ENCODE assay signal across 2 cellular contexts in the genomic region with DNA sequence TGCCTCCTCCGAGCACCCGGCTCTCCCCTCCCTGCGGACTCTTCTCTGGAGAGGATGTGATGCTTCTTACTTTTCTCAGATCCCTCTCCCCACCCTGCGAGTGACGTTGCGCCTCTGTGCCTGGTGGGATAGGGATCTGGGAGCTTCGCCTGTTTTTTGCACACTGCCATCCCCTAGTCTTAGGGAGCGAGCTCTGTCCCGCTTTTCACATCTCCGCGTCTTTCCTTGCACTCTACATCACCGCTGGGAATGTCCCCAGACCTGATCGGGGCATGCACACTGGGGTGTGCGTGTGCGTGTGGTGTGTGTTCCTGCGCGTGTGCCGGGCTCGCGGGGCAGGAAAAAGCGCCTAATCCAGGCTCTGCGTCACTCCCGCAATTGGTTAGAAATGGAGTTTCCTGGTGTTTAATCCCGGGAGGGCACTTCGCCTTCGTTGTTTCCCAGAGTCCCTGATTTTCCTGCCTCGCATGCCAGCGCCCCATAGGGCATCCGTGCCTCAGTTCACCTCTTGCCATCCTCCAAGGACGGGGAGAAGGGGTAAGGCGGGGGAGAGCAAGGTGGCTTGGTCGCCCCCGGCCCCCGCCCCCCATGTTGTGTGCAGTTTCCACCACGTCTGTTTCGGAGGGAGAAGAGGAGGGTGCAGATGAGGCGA.
TF ChIP-seq lines count a peak whose summit lies in the region.

No MANE protein-coding gene starts in this region.

TF ChIP-seq in liver, 16 proteins besides CTCF, POLR2A, EP300 and RAD21 (continued from another document):
- TF ChIP-seq, protein P1, sequence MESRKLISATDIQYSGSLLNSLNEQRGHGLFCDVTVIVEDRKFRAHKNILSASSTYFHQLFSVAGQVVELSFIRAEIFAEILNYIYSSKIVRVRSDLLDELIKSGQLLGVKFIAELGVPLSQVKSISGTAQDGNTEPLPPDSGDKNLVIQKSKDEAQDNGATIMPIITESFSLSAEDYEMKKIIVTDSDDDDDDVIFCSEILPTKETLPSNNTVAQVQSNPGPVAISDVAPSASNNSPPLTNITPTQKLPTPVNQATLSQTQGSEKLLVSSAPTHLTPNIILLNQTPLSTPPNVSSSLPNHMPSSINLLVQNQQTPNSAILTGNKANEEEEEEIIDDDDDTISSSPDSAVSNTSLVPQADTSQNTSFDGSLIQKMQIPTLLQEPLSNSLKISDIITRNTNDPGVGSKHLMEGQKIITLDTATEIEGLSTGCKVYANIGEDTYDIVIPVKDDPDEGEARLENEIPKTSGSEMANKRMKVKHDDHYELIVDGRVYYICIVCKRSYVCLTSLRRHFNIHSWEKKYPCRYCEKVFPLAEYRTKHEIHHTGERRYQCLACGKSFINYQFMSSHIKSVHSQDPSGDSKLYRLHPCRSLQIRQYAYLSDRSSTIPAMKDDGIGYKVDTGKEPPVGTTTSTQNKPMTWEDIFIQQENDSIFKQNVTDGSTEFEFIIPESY (IDR thresholded peaks at IDR 0.05) = no peak
- TF ChIP-seq YY1 (IDR thresholded peaks at IDR 0.05) (no peak), TAF1 (conservative IDR thresholded peaks at IDR 0.05) (no peak), SP1 (IDR thresholded peaks at IDR 0.05) (no peak), RXRA (IDR thresholded peaks at IDR 0.05) (no peak), NR2F2 (IDR thresholded peaks at IDR 0.05) (no peak), EGR1 (IDR thresholded peaks at IDR 0.05; ENCODE audit: low read depth in 2 of 2) (no peak), FOXA1 (IDR thresholded peaks at IDR 0.05) (no peak)
- TF ChIP-seq, protein P2, sequence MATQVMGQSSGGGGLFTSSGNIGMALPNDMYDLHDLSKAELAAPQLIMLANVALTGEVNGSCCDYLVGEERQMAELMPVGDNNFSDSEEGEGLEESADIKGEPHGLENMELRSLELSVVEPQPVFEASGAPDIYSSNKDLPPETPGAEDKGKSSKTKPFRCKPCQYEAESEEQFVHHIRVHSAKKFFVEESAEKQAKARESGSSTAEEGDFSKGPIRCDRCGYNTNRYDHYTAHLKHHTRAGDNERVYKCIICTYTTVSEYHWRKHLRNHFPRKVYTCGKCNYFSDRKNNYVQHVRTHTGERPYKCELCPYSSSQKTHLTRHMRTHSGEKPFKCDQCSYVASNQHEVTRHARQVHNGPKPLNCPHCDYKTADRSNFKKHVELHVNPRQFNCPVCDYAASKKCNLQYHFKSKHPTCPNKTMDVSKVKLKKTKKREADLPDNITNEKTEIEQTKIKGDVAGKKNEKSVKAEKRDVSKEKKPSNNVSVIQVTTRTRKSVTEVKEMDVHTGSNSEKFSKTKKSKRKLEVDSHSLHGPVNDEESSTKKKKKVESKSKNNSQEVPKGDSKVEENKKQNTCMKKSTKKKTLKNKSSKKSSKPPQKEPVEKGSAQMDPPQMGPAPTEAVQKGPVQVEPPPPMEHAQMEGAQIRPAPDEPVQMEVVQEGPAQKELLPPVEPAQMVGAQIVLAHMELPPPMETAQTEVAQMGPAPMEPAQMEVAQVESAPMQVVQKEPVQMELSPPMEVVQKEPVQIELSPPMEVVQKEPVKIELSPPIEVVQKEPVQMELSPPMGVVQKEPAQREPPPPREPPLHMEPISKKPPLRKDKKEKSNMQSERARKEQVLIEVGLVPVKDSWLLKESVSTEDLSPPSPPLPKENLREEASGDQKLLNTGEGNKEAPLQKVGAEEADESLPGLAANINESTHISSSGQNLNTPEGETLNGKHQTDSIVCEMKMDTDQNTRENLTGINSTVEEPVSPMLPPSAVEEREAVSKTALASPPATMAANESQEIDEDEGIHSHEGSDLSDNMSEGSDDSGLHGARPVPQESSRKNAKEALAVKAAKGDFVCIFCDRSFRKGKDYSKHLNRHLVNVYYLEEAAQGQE (IDR thresholded peaks at IDR 0.05) = no peak
- TF ChIP-seq, protein P3, sequence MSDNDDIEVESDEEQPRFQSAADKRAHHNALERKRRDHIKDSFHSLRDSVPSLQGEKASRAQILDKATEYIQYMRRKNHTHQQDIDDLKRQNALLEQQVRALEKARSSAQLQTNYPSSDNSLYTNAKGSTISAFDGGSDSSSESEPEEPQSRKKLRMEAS (IDR thresholded peaks at IDR 0.05) = no peak

TF ChIP-seq in HepG2, 621 proteins besides CTCF, POLR2A, EP300 and RAD21 (continued from another document):
- TF ChIP-seq TCF7 (IDR thresholded peaks at IDR 0.05; ENCODE audit: low read depth) = no peak
- no peak for TF ChIP-seq MED13 (CRISPR knock-in tag; IDR thresholded peaks at IDR 0.05)
- TF ChIP-seq ZFP36 (IDR thresholded peaks at IDR 0.05; ENCODE audit: borderline replicate concordance, low read depth, low read length, partially characterized antibody) = no peak
- no peak for TF ChIP-seq DNMT1 (CRISPR knock-in tag; IDR thresholded peaks at IDR 0.05)
- no peak for TF ChIP-seq ZBED4 (CRISPR knock-in tag; IDR thresholded peaks at IDR 0.05; ENCODE audit: borderline replicate concordance)
- no peak for TF ChIP-seq CHD2 (IDR thresholded peaks at IDR 0.05; ENCODE audit: low read depth, low read length)
- TF ChIP-seq, protein P4, sequence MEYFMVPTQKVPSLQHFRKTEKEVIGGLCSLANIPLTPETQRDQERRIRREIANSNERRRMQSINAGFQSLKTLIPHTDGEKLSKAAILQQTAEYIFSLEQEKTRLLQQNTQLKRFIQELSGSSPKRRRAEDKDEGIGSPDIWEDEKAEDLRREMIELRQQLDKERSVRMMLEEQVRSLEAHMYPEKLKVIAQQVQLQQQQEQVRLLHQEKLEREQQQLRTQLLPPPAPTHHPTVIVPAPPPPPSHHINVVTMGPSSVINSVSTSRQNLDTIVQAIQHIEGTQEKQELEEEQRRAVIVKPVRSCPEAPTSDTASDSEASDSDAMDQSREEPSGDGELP (IDR thresholded peaks at IDR 0.05; ENCODE audit: borderline replicate concordance, low read depth) = no peak
- no peak for TF ChIP-seq ZNF547 (CRISPR knock-in tag; IDR thresholded peaks at IDR 0.05)
- no peak for TF ChIP-seq SRY (CRISPR knock-in tag; IDR thresholded peaks at IDR 0.05)
- TF ChIP-seq ZNF17 (CRISPR knock-in tag; IDR thresholded peaks at IDR 0.05) = no peak
- no peak for TF ChIP-seq MIXL1 (CRISPR knock-in tag; IDR thresholded peaks at IDR 0.05)
- TF ChIP-seq, protein P5, sequence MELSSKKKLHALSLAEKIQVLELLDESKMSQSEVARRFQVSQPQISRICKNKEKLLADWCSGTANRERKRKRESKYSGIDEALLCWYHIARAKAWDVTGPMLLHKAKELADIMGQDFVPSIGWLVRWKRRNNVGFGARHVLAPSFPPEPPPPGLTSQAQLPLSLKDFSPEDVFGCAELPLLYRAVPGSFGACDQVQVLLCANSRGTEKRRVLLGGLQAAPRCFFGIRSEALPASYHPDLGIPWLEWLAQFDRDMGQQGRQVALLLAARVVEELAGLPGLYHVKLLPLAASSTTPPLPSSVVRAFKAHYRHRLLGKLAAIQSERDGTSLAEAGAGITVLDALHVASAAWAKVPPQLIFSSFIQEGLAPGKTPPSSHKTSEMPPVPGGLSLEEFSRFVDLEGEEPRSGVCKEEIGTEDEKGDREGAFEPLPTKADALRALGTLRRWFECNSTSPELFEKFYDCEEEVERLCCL (CRISPR knock-in tag; IDR thresholded peaks at IDR 0.05; ENCODE audit: borderline replicate concordance) = no peak
